22 cellular contexts compared by ENCODE assay signal in the genomic region with DNA sequence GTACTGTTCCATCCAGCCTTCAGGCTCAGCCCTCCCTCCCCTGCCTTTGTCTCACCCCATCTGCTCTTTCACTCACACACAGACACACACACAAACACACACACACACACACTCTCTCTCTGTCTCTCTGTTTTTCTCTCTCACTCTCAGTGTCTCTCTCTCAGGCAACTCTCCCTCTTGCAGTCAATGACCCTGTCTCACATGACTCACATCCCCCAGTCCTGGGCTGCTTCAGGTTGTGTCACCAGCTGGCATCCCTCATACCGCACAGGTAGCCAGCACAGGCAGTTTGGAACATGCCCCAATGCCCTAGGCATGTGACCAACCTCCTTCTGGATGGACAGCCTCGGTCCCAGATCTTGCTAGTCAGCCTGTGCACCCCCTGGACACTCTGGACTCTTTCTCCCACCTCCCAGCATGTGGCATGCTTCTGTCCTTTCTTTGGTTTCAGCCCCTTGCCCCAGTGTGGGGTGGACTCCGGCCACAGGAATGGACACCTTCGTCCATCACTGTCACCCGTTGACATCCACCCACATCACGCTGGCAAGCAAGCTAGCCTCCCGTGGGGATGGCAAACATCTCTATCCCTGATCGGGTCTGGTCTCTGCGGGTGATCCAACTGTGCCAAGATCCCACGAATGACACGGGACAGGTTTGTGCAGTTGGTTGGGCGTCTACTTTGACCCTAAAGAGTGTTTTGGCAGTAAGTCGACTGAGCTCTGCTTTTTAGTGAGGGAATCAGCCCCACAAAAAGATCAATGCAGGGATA. TPM values are rescaled to one million over a fixed set of nuclear protein-coding genes. Genes with fewer than 3 reads are reported as not detected.
DNase-seq lines count a peak whose midpoint lies in the region; ATAC-seq and TF ChIP-seq lines count a peak whose summit lies in the region.
"Had no signal": no experiment of that assay in that cellular context is flagged by ENCODE, and none has a peak within 500 bp of the region (broad histone marks: within the 10 kb centered on the region; RNA-seq: fewer than 3 reads in every experiment).

No MANE protein-coding gene starts in this region.

- H3K4me3 ChIP-seq in HEK293 (ENCODE audit: low read depth, low read length): no peak overlapping the region
- no peak overlapping the region for H3K4me3 ChIP-seq in mammary epithelial cell (replicated peaks in 1 of 3; ENCODE audit: insufficient read depth in 1 of 3, low read depth in 2 of 3, low read length in 3 of 3)
- H3K4me3 ChIP-seq: GM12878, GM23338, SJCRH30 had no signal

- CTCF ChIA-PET in Calu3 (lab: Charles Lee) (interaction anchor here (0.8 kb wide), 1 partner anchor 261 kb away, joined by 3 read pairs; no protein-coding TSS in a partner anchor), HEK293 (lab: Yijun Ruan, JAX) (interaction anchor here (0.6 to 1.2 kb wide), 3 partner anchors 14 to 266 kb away, joined by 3 to 6 read pairs (median 5); no protein-coding TSS in a partner anchor), mammary epithelial cell (lab: Charles Lee; ENCODE audit: low non-redundant PET) (no interaction called here)

- H3K4me3 Mint-ChIP-seq in Calu3 (ENCODE audit: low read depth, unreplicated experiment): no peak overlapping the region
- no peak overlapping the region for H3K4me3 Mint-ChIP-seq in activated T-cell treated with anti-CD3 and anti-CD28 coated beads, Interleukin-2, amount 50 U/mL, for 72 hours
- H3K4me3 Mint-ChIP-seq: B cell; CD4-positive, CD25-positive, alpha-beta regulatory T cell; GM23338 had no signal

- H3K36me3 Mint-ChIP-seq in Calu3 (ENCODE audit: insufficient read depth, unreplicated experiment): no peaks in the 10 kb centered on the region
- no peaks in the 10 kb centered on the region for H3K36me3 Mint-ChIP-seq in activated T-cell treated with anti-CD3 and anti-CD28 coated beads, Interleukin-2, amount 50 U/mL, for 72 hours (ENCODE audit: insufficient read depth in 2 of 2)
- H3K36me3 Mint-ChIP-seq: CD4-positive, CD25-positive, alpha-beta regulatory T cell had no signal

- 44% methylated on average over 13 of the region's 13 CpGs for WGBS in mammary epithelial cell (ENCODE audit: low coverage, missing lambda C conversion rate)

- in situ Hi-C loops in mammary epithelial cell (cut with MboI; ENCODE audit: low sequenced_read_pairs in 2 of 2): no loop called here

- peak; percentile 17 for ATAC-seq in left lobe of liver
- no peak for ATAC-seq in activated T-cell treated with anti-CD3 and anti-CD28 coated beads, Interleukin-2, amount 50 U/mL, for 72 hours (replicated peaks in 1 of 2)
- no peak for ATAC-seq in GM21576 (IDR thresholded peaks at IDR 0.05; ENCODE audit: unreplicated experiment)
- ATAC-seq: GM12878, GM23338, HepG2 had no signal

- dilution Hi-C loops in mammary epithelial cell (cut with HindIII; ENCODE audit: low sequenced_read_pairs): no loop called here

- H3K27me3 Mint-ChIP-seq in Calu3 (ENCODE audit: unreplicated experiment): peaks cover 27% of the 10 kb centered on the region
- peaks cover 14% of the 10 kb centered on the region for H3K27me3 Mint-ChIP-seq in activated T-cell treated with anti-CD3 and anti-CD28 coated beads, Interleukin-2, amount 50 U/mL, for 72 hours (ENCODE audit: low read depth)

- POLR2A ChIA-PET in HEK293 (lab: Yijun Ruan, JAX): no interaction called here

- intact Hi-C loops in Calu3 (cut with micrococcal nuclease; ENCODE audit: unreplicated experiment) (no loop called here), mammary epithelial cell (cut with micrococcal nuclease) (no loop called here)

- H3K27ac ChIP-seq in HEK293 (ENCODE audit: extremely low read depth, low read depth, low read length) (no peak overlapping the region), mammary epithelial cell (ENCODE audit: insufficient read depth, low read depth, low read length) (no peak overlapping the region)
- H3K27ac ChIP-seq: SJCRH30 had no signal

- no peaks in the 10 kb centered on the region for H3K79me2 ChIP-seq in mammary epithelial cell (ENCODE audit: insufficient read depth, low read length)

- no peak overlapping the region for H3K27ac Mint-ChIP-seq in Calu3 (ENCODE audit: unreplicated experiment)
- H3K27ac Mint-ChIP-seq in activated T-cell treated with anti-CD3 and anti-CD28 coated beads, Interleukin-2, amount 50 U/mL, for 72 hours: no peak overlapping the region
- H3K27ac Mint-ChIP-seq: B cell; CD4-positive, CD25-positive, alpha-beta regulatory T cell; GM23338 had no signal

- no peaks in the 10 kb centered on the region for H4K20me1 ChIP-seq in mammary epithelial cell (ENCODE audit: insufficient read depth, low read length)

- peak overlapping the region; percentile 46 for H2AFZ ChIP-seq in mammary epithelial cell (ENCODE audit: low read depth, low read length)
- H2AFZ ChIP-seq: GM23338 had no signal

- no peak overlapping the region for H3K9ac ChIP-seq in mammary epithelial cell (ENCODE audit: insufficient read depth, low read length)

- H3K9me3 Mint-ChIP-seq in Calu3 (ENCODE audit: low read depth, unreplicated experiment): peaks cover 3% of the 10 kb centered on the region
- H3K9me3 Mint-ChIP-seq in activated T-cell treated with anti-CD3 and anti-CD28 coated beads, Interleukin-2, amount 50 U/mL, for 72 hours: no peaks in the 10 kb centered on the region
- H3K9me3 Mint-ChIP-seq: CD4-positive, CD25-positive, alpha-beta regulatory T cell had no signal

- H3K4me1 ChIP-seq in HEK293 (ENCODE audit: control insufficient read depth, insufficient read depth, low read length) (no peaks in the 10 kb centered on the region), mammary epithelial cell (ENCODE audit: insufficient read depth, low read length) (peaks cover 25% of the 10 kb centered on the region)
- H3K4me1 ChIP-seq: SJCRH30 had no signal

- H3K9me3 ChIP-seq in HEK293 (ENCODE audit: control insufficient read depth, insufficient read depth, low read depth, low read length) (no peaks in the 10 kb centered on the region), mammary epithelial cell (replicated peaks; ENCODE audit: insufficient read depth, low read length) (no peaks in the 10 kb centered on the region)
- H3K9me3 ChIP-seq: SJCRH30 had no signal

- H3K36me3 ChIP-seq in HEK293 (ENCODE audit: control insufficient read depth in 2 of 2, insufficient read depth in 1 of 2, low read length in 2 of 2) (no peaks in the 10 kb centered on the region), mammary epithelial cell (ENCODE audit: insufficient read depth, low read length) (no peaks in the 10 kb centered on the region)
- H3K36me3 ChIP-seq: SJCRH30 had no signal

- DNase-seq in Calu3 (peak; percentile 30), mammary epithelial cell (peak; percentile 95), left lobe of liver (ENCODE audit: low spot score) (no peak), MV-4-11 (lab: John Stamatoyannopoulos, UW) (no peak), NCI-H524 (lab: John Stamatoyannopoulos, UW) (no peak)
- DNase-seq in activated T-cell treated with anti-CD3 and anti-CD28 coated beads, Interleukin-2, amount 50 U/mL, for 72 hours: no peak
- DNase-seq: CD4-positive, CD25-positive, alpha-beta regulatory T cell; DMS79 treated with DMSO at 0.1 percent for 48 hours; GDM1; MM.1S; NCI-H1105; NCI-H1694; NCI-H510A treated with DMSO at 0.1 percent for 48 hours; RPMI8226; SJCRH30; SW 1271 had no signal

- BruUV-seq in Calu3 (replicated peaks; lab: Mats Ljungman, UMichigan): no TSS peak
- BruUV-seq in mammary epithelial cell (replicated peaks; lab: Mats Ljungman, UMichigan): no TSS peak

- H3K27me3 ChIP-seq in mammary epithelial cell (ENCODE audit: insufficient read depth, low read length): no peaks in the 10 kb centered on the region
- H3K27me3 ChIP-seq: SJCRH30 had no signal

- peak overlapping the region; percentile 10 for H3K4me2 ChIP-seq in mammary epithelial cell (ENCODE audit: insufficient read depth, low read depth, low read length)
- H3K4me2 ChIP-seq: GM23338 had no signal

- TF ChIP-seq CTCF in Calu3 (IDR thresholded peaks at IDR 0.05; ENCODE audit: unreplicated experiment) (no peak), HEK293 (tag by site-specific recombination; IDR thresholded peaks at IDR 0.05) (no peak), mammary epithelial cell (conservative IDR thresholded peaks at IDR 0.05 in 1 of 2, IDR thresholded peaks at IDR 0.05 in 1 of 2; ENCODE audit: extremely low read depth in 1 of 2, insufficient read depth in 1 of 2, low read depth in 1 of 2, low read length in 2 of 2) (no peak)

- no peaks in the 10 kb centered on the region for H3K4me1 Mint-ChIP-seq in Calu3 (ENCODE audit: low read depth, unreplicated experiment)
- H3K4me1 Mint-ChIP-seq in activated T-cell treated with anti-CD3 and anti-CD28 coated beads, Interleukin-2, amount 50 U/mL, for 72 hours (ENCODE audit: low read depth): no peaks in the 10 kb centered on the region
- H3K4me1 Mint-ChIP-seq: CD4-positive, CD25-positive, alpha-beta regulatory T cell; GM23338 had no signal

TF ChIP-seq in HEK293, 187 proteins besides CTCF, POLR2A, EP300 and RAD21 (continues in another document):
- TF ChIP-seq, protein P1, sequence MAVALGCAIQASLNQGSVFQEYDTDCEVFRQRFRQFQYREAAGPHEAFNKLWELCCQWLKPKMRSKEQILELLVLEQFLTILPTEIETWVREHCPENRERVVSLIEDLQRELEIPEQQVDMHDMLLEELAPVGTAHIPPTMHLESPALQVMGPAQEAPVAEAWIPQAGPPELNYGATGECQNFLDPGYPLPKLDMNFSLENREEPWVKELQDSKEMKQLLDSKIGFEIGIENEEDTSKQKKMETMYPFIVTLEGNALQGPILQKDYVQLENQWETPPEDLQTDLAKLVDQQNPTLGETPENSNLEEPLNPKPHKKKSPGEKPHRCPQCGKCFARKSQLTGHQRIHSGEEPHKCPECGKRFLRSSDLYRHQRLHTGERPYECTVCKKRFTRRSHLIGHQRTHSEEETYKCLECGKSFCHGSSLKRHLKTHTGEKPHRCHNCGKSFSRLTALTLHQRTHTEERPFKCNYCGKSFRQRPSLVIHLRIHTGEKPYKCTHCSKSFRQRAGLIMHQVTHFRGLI (tag by site-specific recombination; IDR thresholded peaks at IDR 0.05): peak; percentile 69

RNA-seq across cellular contexts. Expression of a gene that starts 23.4 kb away (rescaled TPM):
- total RNA-seq in Calu3 (2022) (not detected in 2 replicates), mammary epithelial cell (not detected), left lobe of liver (4.0 TPM)
- polyA plus RNA-seq in mammary epithelial cell: 0.08 TPM
- not detected for polyA minus RNA-seq in mammary epithelial cell
- under 1 TPM; 0.43 to 0.88 TPM for total RNA-seq in activated T-cell treated with anti-CD3 and anti-CD28 coated beads, Interleukin-2, amount 50 U/mL, for 72 hours
- total RNA-seq: CD4-positive, CD25-positive, alpha-beta regulatory T cell; GM23338; HepG2 had no signal

RNA-seq across cellular contexts. Expression of a gene that starts 42.5 kb away (rescaled TPM):
- 1.3 and 1.9 TPM in 2 replicates for total RNA-seq in Calu3 (2022)
- under 1 TPM; 0.33 to 0.82 TPM for total RNA-seq in mammary epithelial cell
- polyA plus RNA-seq in mammary epithelial cell: 0.79 TPM
- not detected for polyA minus RNA-seq in mammary epithelial cell
- 0.48 TPM for total RNA-seq in left lobe of liver
- total RNA-seq in activated T-cell treated with anti-CD3 and anti-CD28 coated beads, Interleukin-2, amount 50 U/mL, for 72 hours: under 1 TPM; 0.24 to 0.53 TPM
- total RNA-seq: CD4-positive, CD25-positive, alpha-beta regulatory T cell; GM23338; HepG2 had no signal
- polyA plus RNA-seq: CD4-positive, CD25-positive, alpha-beta regulatory T cell; GM23338 had no signal

Comparison
In these comparisons a context has a peak if more than half of its experiments do, and no peak if none do; other contexts are left out.
1. DNase-seq: peak in Calu3 (single experiment) and mammary epithelial cell (single experiment); none in left lobe of liver (single experiment), MV-4-11 (single experiment), activated T-cell treated with anti-CD3 and anti-CD28 coated beads, Interleukin-2, amount 50 U/mL, for 72 hours (0 of 2) and NCI-H524 (0 of 2).